8 cellular contexts compared by ENCODE assay signal in genomic region chr10:71975087-71975890, GRCh38. TPM values are rescaled to one million over a fixed set of nuclear protein-coding genes. Genes with fewer than 3 reads are reported as not detected.
DNase-seq lines count a peak whose midpoint lies in the region; ATAC-seq and TF ChIP-seq lines count a peak whose summit lies in the region.

No MANE protein-coding gene starts in this region.

- H3K36me3 Mint-ChIP-seq in chondrocyte (ENCODE audit: low read depth) (peaks cover 2% of the 10 kb centered on the region), mesothelial cell of epicardium (peaks cover 3% of the 10 kb centered on the region)
- peaks cover 3% of the 10 kb centered on the region for H3K36me3 Mint-ChIP-seq in effector memory CD8-positive, alpha-beta T cell (ENCODE audit: insufficient read depth)

- no peak for ATAC-seq in effector memory CD8-positive, alpha-beta T cell (replicated peaks)
- no peak for ATAC-seq in GM18519 (IDR thresholded peaks at IDR 0.05; ENCODE audit: low FRiP score, unreplicated experiment)

- H3K9me3 Mint-ChIP-seq in chondrocyte (ENCODE audit: low read depth) (no peaks in the 10 kb centered on the region), mesothelial cell of epicardium (no peaks in the 10 kb centered on the region)
- no peaks in the 10 kb centered on the region for H3K9me3 Mint-ChIP-seq in effector memory CD8-positive, alpha-beta T cell

- TF ChIP-seq CTCF in chondrocyte (IDR thresholded peaks at IDR 0.05), result no peak
- no peak for TF ChIP-seq CTCF in mesothelial cell of epicardium (IDR thresholded peaks at IDR 0.05; ENCODE audit: unreplicated experiment)
- no peak for TF ChIP-seq CTCF in GM10266 (IDR thresholded peaks at IDR 0.05; ENCODE audit: control insufficient read depth, insufficient read depth, low read depth, missing control alignments)

- H3K4me3 Mint-ChIP-seq in chondrocyte (ENCODE audit: unreplicated experiment), result peak overlapping the region; percentile 16
- no peak overlapping the region for H3K4me3 Mint-ChIP-seq in mesothelial cell of epicardium
- H3K4me3 Mint-ChIP-seq in effector memory CD8-positive, alpha-beta T cell, result no peak overlapping the region

- H3K27ac Mint-ChIP-seq in chondrocyte (ENCODE audit: unreplicated experiment), result peak overlapping the region; percentile 81
- H3K27ac Mint-ChIP-seq in mesothelial cell of epicardium, result peak overlapping the region; percentile 32
- H3K27ac Mint-ChIP-seq in effector memory CD8-positive, alpha-beta T cell, result no peak overlapping the region

- peak overlapping the region; percentile 98 for H3K27ac ChIP-seq in temporal lobe (ENCODE audit: low read depth, low read length)

- peak; percentile 78 for DNase-seq in M059J (ENCODE audit: low read depth)
- no peak for DNase-seq in chondrocyte (ENCODE audit: low spot score)
- DNase-seq in mesothelial cell of epicardium (ENCODE audit: low spot score in 2 of 2, unreplicated experiment in 2 of 2), result no peak
- DNase-seq in effector memory CD8-positive, alpha-beta T cell, result no peak
- no peak for DNase-seq in GM10266 (ENCODE audit: extremely low spot score)
- DNase-seq in effector CD8-positive, alpha-beta T cell (lab: John Stamatoyannopoulos, UW), result no peak

- H3K27me3 Mint-ChIP-seq in chondrocyte (ENCODE audit: low read depth) (no peaks in the 10 kb centered on the region), mesothelial cell of epicardium (ENCODE audit: low read depth) (no peaks in the 10 kb centered on the region)
- H3K27me3 Mint-ChIP-seq in effector memory CD8-positive, alpha-beta T cell, result peaks cover 21 to 68% of the 10 kb centered on the region in 2 donors

- H3K4me1 Mint-ChIP-seq in chondrocyte (ENCODE audit: low read depth), result peaks cover 99% of the 10 kb centered on the region
- peaks cover 64% of the 10 kb centered on the region for H3K4me1 Mint-ChIP-seq in mesothelial cell of epicardium
- peaks cover 0 to 2% of the 10 kb centered on the region in 2 donors for H3K4me1 Mint-ChIP-seq in effector memory CD8-positive, alpha-beta T cell (ENCODE audit: low read depth in 2 of 2)

RNA-seq across cellular contexts. Expression of gene CHST3, which starts 11.1 kb away (rescaled TPM):
- total RNA-seq in M059J (2014; rRNA removed; shearing (Covaris generic)), result 12.3 and 22.4 TPM in 2 replicates
- total RNA-seq in chondrocyte, result 43.9 to 65.4 TPM (median 63.2 TPM) in 3 replicates
- 26.2 to 27.6 TPM (median 26.3 TPM) in 3 replicates for total RNA-seq in mesothelial cell of epicardium
- total RNA-seq in temporal lobe, result 5.4 TPM

Comparison
In these comparisons a context has a peak if more than half of its experiments do, and no peak if none do; other contexts are left out.
1. H3K27ac Mint-ChIP-seq: peak in chondrocyte (single experiment) and mesothelial cell of epicardium (single experiment); none in effector memory CD8-positive, alpha-beta T cell (0 of 2).